14 cellular contexts compared by ENCODE assay signal in the genomic region with DNA sequence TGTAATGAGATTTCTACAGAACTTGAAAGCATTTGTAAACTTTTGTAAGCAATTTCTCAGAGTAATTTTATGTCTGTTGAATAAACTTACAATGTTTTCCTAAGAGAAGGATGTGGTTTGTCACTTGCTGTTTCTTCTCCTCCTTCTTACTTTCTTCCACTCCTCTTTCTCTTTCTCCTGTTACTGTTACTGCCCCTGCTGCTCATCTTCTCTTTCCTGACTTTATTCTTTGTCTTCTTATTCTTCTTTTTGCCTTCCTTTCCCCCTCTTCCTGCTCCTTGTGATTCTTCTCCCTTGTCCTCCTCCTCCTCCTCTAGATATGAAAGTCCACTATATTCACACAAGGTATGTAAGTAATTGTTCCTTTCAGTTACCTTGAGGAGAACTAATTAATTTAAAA. TPM values are rescaled to one million over a fixed set of nuclear protein-coding genes. Genes with fewer than 3 reads are reported as not detected.
DNase-seq lines count a peak whose midpoint lies in the region; ATAC-seq and TF ChIP-seq lines count a peak whose summit lies in the region.
"Had no signal": no experiment of that assay in that cellular context is flagged by ENCODE, and none has a peak within 500 bp of the region (broad histone marks: within the 10 kb centered on the region; RNA-seq: fewer than 3 reads in every experiment).

No MANE protein-coding gene starts in this region.

- no peak overlapping the region for H3K23ac ChIP-seq in mesendoderm (ENCODE audit: low read length)

- no peaks in the 10 kb centered on the region for H3K79me2 ChIP-seq in Loucy (ENCODE audit: insufficient read depth, low read length)
- H3K79me2 ChIP-seq in mesendoderm (ENCODE audit: control insufficient read depth, insufficient read depth, low read length) = no peaks in the 10 kb centered on the region

- H3K4ac ChIP-seq in mesendoderm (ENCODE audit: low read depth, low read length) = no peak overlapping the region

- H3K36me3 ChIP-seq in BLaER1 treated with 17β-estradiol and CSF1 and Interleukin-3, amounts not matched to agents 10 nM and 100 nM = peaks cover 0 to 8% (median 0%) of the 10 kb centered on the region in 11 experiments; a peak in 2 of 22 replicates
- no peaks in the 10 kb centered on the region for H3K36me3 ChIP-seq in Loucy (ENCODE audit: insufficient read depth, low read length)
- no peaks in the 10 kb centered on the region for H3K36me3 ChIP-seq in adipocyte (ENCODE audit: control insufficient read depth, insufficient read depth, low read length, severe bottlenecking)
- no peaks in the 10 kb centered on the region for H3K36me3 ChIP-seq in prostate gland
- no peaks in the 10 kb centered on the region for H3K36me3 ChIP-seq in mesendoderm (ENCODE audit: control insufficient read depth, insufficient read depth, low read length)
- H3K36me3 ChIP-seq: thoracic aorta had no signal

- peak overlapping the region in 8 of 11 experiments; percentile 26 to 72 (median 58); a peak in 13 of 22 replicates for H3K27ac ChIP-seq in BLaER1 treated with 17β-estradiol and CSF1 and Interleukin-3, amounts not matched to agents 10 nM and 100 nM
- H3K27ac ChIP-seq in prostate gland (peak overlapping the region; percentile 36 to 59), mesendoderm (ENCODE audit: low read depth, low read length) (no peak overlapping the region)

- peak overlapping the region in 2 of 10 experiments; percentile 39; a peak in 2 of 20 replicates for H3K4me3 ChIP-seq in BLaER1 treated with 17β-estradiol and CSF1 and Interleukin-3, amounts not matched to agents 10 nM and 100 nM
- H3K4me3 ChIP-seq in Loucy (ENCODE audit: low read length, poor library complexity, severe bottlenecking) (peak overlapping the region; percentile 63), adipocyte (ENCODE audit: low read length) (no peak overlapping the region), prostate gland (no peak overlapping the region), mesendoderm (ENCODE audit: low read length) (no peak overlapping the region)

- H3K4me1 ChIP-seq in BLaER1 treated with 17β-estradiol and CSF1 and Interleukin-3, amounts not matched to agents 10 nM and 100 nM = peaks cover 24 to 57% (median 48%) of the 10 kb centered on the region in 10 experiments
- H3K4me1 ChIP-seq in Loucy (ENCODE audit: insufficient read depth, low read length, poor library complexity, severe bottlenecking) = peaks cover 57% of the 10 kb centered on the region
- H3K4me1 ChIP-seq in adipocyte (ENCODE audit: control insufficient read depth, insufficient read depth, low read length) = peaks cover 32% of the 10 kb centered on the region
- H3K4me1 ChIP-seq in prostate gland (replicated peaks) = peaks cover 3% of the 10 kb centered on the region
- no peaks in the 10 kb centered on the region for H3K4me1 ChIP-seq in mesendoderm (ENCODE audit: control insufficient read depth, low read depth, low read length)

- H2AFZ ChIP-seq in Loucy (ENCODE audit: low read length) = peak overlapping the region; percentile 35; the same call in 1 of the 2 replicates

- no peak overlapping the region for H4K8ac ChIP-seq in mesendoderm (ENCODE audit: low read depth, low read length)

- no peak overlapping the region for H3K18ac ChIP-seq in mesendoderm (ENCODE audit: low read length)

- ATAC-seq in HG03097 (IDR thresholded peaks at IDR 0.05; ENCODE audit: low FRiP score, unreplicated experiment) = no peak
- ATAC-seq: activated T-cell treated with anti-CD3 and anti-CD28 coated beads, Interleukin-2, amount 50 U/mL, for 72 hours; SK-N-SH treated with all-trans-retinoic acid at 6 μM for 48 hours had no signal

- no peak overlapping the region for H2BK15ac ChIP-seq in mesendoderm (replicated peaks; ENCODE audit: low read depth)

- no peaks in the 10 kb centered on the region for H3K9me2 ChIP-seq in Loucy (replicated peaks; ENCODE audit: low read depth, low read length)

- no peaks in the 10 kb centered on the region for H3K79me1 ChIP-seq in mesendoderm (ENCODE audit: low read length)

- no peak overlapping the region for H3K56ac ChIP-seq in mesendoderm (ENCODE audit: low read length)

- H3F3A ChIP-seq in Loucy (ENCODE audit: low read depth) = peaks cover 23% of the 10 kb centered on the region

- peaks cover 26 to 66% (median 51%) of the 10 kb centered on the region in 11 experiments for H3K9me3 ChIP-seq in BLaER1 treated with 17β-estradiol and CSF1 and Interleukin-3, amounts not matched to agents 10 nM and 100 nM (replicated peaks in 1 of 11)
- peaks cover 21% of the 10 kb centered on the region for H3K9me3 ChIP-seq in Loucy (ENCODE audit: insufficient read depth, low read depth, low read length)
- peaks cover 7% of the 10 kb centered on the region for H3K9me3 ChIP-seq in adipocyte (ENCODE audit: control insufficient read depth, low read length)
- no peaks in the 10 kb centered on the region for H3K9me3 ChIP-seq in prostate gland
- H3K9me3 ChIP-seq: thoracic aorta had no signal

- no peak overlapping the region for H4K5ac ChIP-seq in mesendoderm (ENCODE audit: low read length)

- H2BK120ac ChIP-seq in mesendoderm (ENCODE audit: low read depth, low read length) = no peak overlapping the region

- no peak overlapping the region for H2BK5ac ChIP-seq in mesendoderm (ENCODE audit: low read length)

- H4K20me1 ChIP-seq in BLaER1 treated with 17β-estradiol and CSF1 and Interleukin-3, amounts not matched to agents 10 nM and 100 nM = no peaks in the 10 kb centered on the region
- no peaks in the 10 kb centered on the region for H4K20me1 ChIP-seq in Loucy (ENCODE audit: insufficient read depth, low read length, poor library complexity, severe bottlenecking)

- TF ChIP-seq POLR2A in prostate gland (IDR thresholded peaks at IDR 0.05) = no peak

- H3K27me3 ChIP-seq in BLaER1 treated with 17β-estradiol and CSF1 and Interleukin-3, amounts not matched to agents 10 nM and 100 nM = no peaks in the 10 kb centered on the region
- H3K27me3 ChIP-seq in Loucy (ENCODE audit: insufficient read depth, low read length, poor library complexity, severe bottlenecking) (no peaks in the 10 kb centered on the region), adipocyte (replicated peaks; ENCODE audit: control insufficient read depth, insufficient read depth, low read length) (no peaks in the 10 kb centered on the region), prostate gland (replicated peaks; ENCODE audit: insufficient read depth) (no peaks in the 10 kb centered on the region), mesendoderm (ENCODE audit: insufficient read depth, low read length, poor library complexity) (no peaks in the 10 kb centered on the region)

- DNase-seq in adipocyte (ENCODE audit: low read depth) = no peak
- DNase-seq in prostate gland (ENCODE audit: low spot score) = no peak
- DNase-seq in cerebellum (ENCODE audit: low spot score) = no peak
- no peak for DNase-seq in mesendoderm
- DNase-seq in epidermal melanocyte (ENCODE audit: insufficient read length, low spot score) = no peak
- DNase-seq: activated T-cell treated with anti-CD3 and anti-CD28 coated beads, Interleukin-2, amount 50 U/mL, for 72 hours; AML-193; NCI-H1048; NCI-H2171 treated with DMSO at 0.1 percent for 48 hours had no signal

- peak overlapping the region; percentile 60 to 92 (median 76); a peak in 21 of 22 replicates for H3K4me2 ChIP-seq in BLaER1 treated with 17β-estradiol and CSF1 and Interleukin-3, amounts not matched to agents 10 nM and 100 nM
- peak overlapping the region; percentile 82 for H3K4me2 ChIP-seq in Loucy (ENCODE audit: low read depth, low read length, poor library complexity, severe bottlenecking)
- H3K4me2 ChIP-seq in mesendoderm (ENCODE audit: low read length) = no peak overlapping the region

- intact Hi-C loops in prostate gland (cut with DNase I) = no loop called here

- no peak overlapping the region for H2AK5ac ChIP-seq in mesendoderm (ENCODE audit: low read length)

- H3K9ac ChIP-seq in BLaER1 treated with 17β-estradiol and CSF1 and Interleukin-3, amounts not matched to agents 10 nM and 100 nM = peak overlapping the region in 2 of 11 experiments; percentile 15 to 64; a peak in 3 of 22 replicates
- H3K9ac ChIP-seq in Loucy (ENCODE audit: low read depth, low read length, poor library complexity, severe bottlenecking) (peak overlapping the region; percentile 67), adipocyte (ENCODE audit: low read length) (peak overlapping the region; percentile 69), mesendoderm (ENCODE audit: low read length) (no peak overlapping the region)

- TF ChIP-seq CTCF in Loucy (conservative IDR thresholded peaks at IDR 0.05; ENCODE audit: low read length) (no peak), prostate gland (IDR thresholded peaks at IDR 0.05) (no peak)

RNA-seq across cellular contexts. Expression of a gene that starts 31.1 kb away (rescaled TPM):
- 100 to 1,000 TPM; 115 to 171 TPM for total RNA-seq in prostate gland
- not detected for total RNA-seq in cerebellum
- polyA plus RNA-seq in mesendoderm (2013, experiment 1 of 2) = not detected
- not detected for polyA plus RNA-seq in mesendoderm (2013, experiment 2 of 2)
- total RNA-seq: activated T-cell treated with anti-CD3 and anti-CD28 coated beads, Interleukin-2, amount 50 U/mL, for 72 hours; thoracic aorta had no signal

Comparison
In these comparisons a context has a peak if more than half of its experiments do, and no peak if none do; other contexts are left out.
1. RNA of a gene that starts 31.1 kb away (total RNA-seq): 115 to 171 TPM in prostate gland; not detected in cerebellum (single experiment); every median in the first group is over 100 times any median in the second.